1 cellular context compared by ENCODE assay signal in the genomic region with DNA sequence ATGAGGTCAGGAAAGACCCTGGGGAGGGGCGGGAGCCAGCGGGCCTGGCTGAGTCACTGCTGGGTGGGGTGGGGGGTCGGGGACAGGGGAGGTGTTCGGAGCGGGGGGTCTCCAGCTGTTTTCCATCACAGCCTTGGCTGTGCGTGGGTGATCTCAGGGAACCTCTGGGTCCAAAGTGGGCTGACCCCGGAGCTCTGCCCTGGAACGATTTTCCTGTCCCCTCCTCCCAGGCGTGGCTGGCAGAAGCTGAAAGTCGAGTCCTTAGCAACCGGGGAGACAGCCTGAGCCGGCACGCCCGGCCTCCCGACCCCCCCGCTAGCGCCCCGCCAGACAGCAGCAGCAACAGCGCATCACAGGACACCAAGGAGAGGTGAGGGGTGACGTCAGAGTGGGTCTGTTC.
TF ChIP-seq lines count a peak whose summit lies in the region.

No MANE protein-coding gene starts in this region.

TF ChIP-seq in K562, 482 proteins besides CTCF, POLR2A, EP300 and RAD21:
- peak; percentile 82 for TF ChIP-seq ZBTB33 (CRISPR knock-in tag; IDR thresholded peaks at IDR 0.05)
- TF ChIP-seq RBFOX2 (IDR thresholded peaks at IDR 0.05; ENCODE audit: low read depth, low read length): 0 out of 2 replicates have a peak, but pooled peaks have one; percentile 29
- 0 out of 2 replicates have a peak, but pooled peaks have one; percentile 25 for TF ChIP-seq POLR2G (IDR thresholded peaks at IDR 0.05; ENCODE audit: low read depth, low read length)
- TF ChIP-seq ZFP1 (CRISPR knock-in tag; IDR thresholded peaks at IDR 0.05): no peak
TF ChIP-seq in K562: peak in this region for 3.
